10 cellular contexts compared by ENCODE assay signal in the genomic region with DNA sequence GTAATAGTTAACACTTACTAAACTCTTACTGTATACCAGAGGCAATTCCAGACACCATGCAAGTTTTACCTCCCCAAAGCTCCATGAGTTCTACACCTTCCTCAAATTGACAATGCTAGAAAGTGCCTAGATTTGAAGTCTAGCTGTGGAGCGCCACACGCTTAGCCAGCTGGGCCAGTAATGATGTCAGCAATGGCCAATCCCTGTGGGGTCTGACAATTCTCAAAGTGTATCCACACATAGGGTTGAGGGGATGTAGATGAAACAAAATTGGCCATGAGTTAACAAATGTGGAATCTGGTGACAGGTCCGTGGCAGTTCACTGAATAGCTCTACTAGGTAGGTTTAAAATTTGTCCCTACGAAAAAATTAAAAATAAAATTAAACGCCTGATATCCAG. TPM values are rescaled to one million over a fixed set of nuclear protein-coding genes. Genes with fewer than 3 reads are reported as not detected.
A peak's percentile ranks its signal among the peaks of the same experiment; 100 is the strongest.
DNase-seq lines count a peak whose midpoint lies in the region; ATAC-seq and TF ChIP-seq lines count a peak whose summit lies in the region.
"Had no signal": no experiment of that assay in that cellular context is flagged by ENCODE, and none has a peak within 500 bp of the region (broad histone marks: within the 10 kb centered on the region; RNA-seq: fewer than 3 reads in every experiment).

No MANE protein-coding gene starts in this region.

- CTCF ChIA-PET in activated CD4-positive, alpha-beta memory T cell treated with anti-CD3 and anti-CD28 coated beads for 36 hours (lab: Charles Lee), result interaction anchor here (1.1 to 9.3 kb wide), 2 partner anchors 15 to 37 kb away, joined by 6 to 134 read pairs; a partner anchor contains a TSS

- H3K36me3 Mint-ChIP-seq in activated naive CD4-positive, alpha-beta T cell treated with anti-CD3 and anti-CD28 coated beads, Interleukin-2, amount 50 U/mL, for 24 hours, result peaks cover 5% of the 10 kb centered on the region
- peaks cover 14 to 21% of the 10 kb centered on the region in 2 donors for H3K36me3 Mint-ChIP-seq in activated naive CD4-positive, alpha-beta T cell treated with anti-CD3 and anti-CD28 coated beads, Interleukin-2, amount 50 U/mL, for 72 hours
- H3K36me3 Mint-ChIP-seq in activated CD4-positive, alpha-beta memory T cell treated with anti-CD3 and anti-CD28 coated beads for 36 hours, result peaks cover 1% of the 10 kb centered on the region

- no peak overlapping the region for H3K27ac ChIP-seq in thoracic aorta

- H3K9me3 ChIP-seq in thoracic aorta, result no peaks in the 10 kb centered on the region

- POLR2A ChIA-PET in activated CD4-positive, alpha-beta memory T cell treated with anti-CD3 and anti-CD28 coated beads for 36 hours (lab: Charles Lee), result interaction anchor here (1.8 kb wide), 1 partner anchor 37 kb away, joined by 10 read pairs; a partner anchor contains a TSS

- no peaks in the 10 kb centered on the region for H3K27me3 ChIP-seq in thoracic aorta (replicated peaks; ENCODE audit: insufficient read depth)

- TF ChIP-seq CTCF in foreskin fibroblast (IDR thresholded peaks at IDR 0.05; ENCODE audit: low read depth, low read length) (no peak), thoracic aorta (IDR thresholded peaks at IDR 0.05) (no peak)

- H3K4me3 Mint-ChIP-seq in activated naive CD4-positive, alpha-beta T cell treated with anti-CD3 and anti-CD28 coated beads, Interleukin-2, amount 50 U/mL, for 24 hours, result peak overlapping the region; percentile 100
- H3K4me3 Mint-ChIP-seq in activated CD4-positive, alpha-beta memory T cell treated with anti-CD3 and anti-CD28 coated beads for 36 hours, result peak overlapping the region; percentile 100

- intact Hi-C loops in activated CD4-positive, alpha-beta memory T cell treated with anti-CD3 and anti-CD28 coated beads for 36 hours (cut with micrococcal nuclease), result loop anchor here (5.0 kb wide), 1 partner anchor 145 kb away; a partner anchor contains a TSS

- H3K4me3 ChIP-seq in foreskin fibroblast (ENCODE audit: low read depth in 1 of 2, low read length in 2 of 2) (peak overlapping the region; percentile 96 to 97), thoracic aorta (peak overlapping the region; percentile 89)

- peaks cover 29% of the 10 kb centered on the region for H3K4me1 Mint-ChIP-seq in activated naive CD4-positive, alpha-beta T cell treated with anti-CD3 and anti-CD28 coated beads, Interleukin-2, amount 50 U/mL, for 24 hours
- H3K4me1 Mint-ChIP-seq in activated CD4-positive, alpha-beta memory T cell treated with anti-CD3 and anti-CD28 coated beads for 36 hours (ENCODE audit: low read depth), result peaks cover 17% of the 10 kb centered on the region

- no peak for ATAC-seq in activated naive CD4-positive, alpha-beta T cell treated with anti-CD3 and anti-CD28 coated beads, Interleukin-2, amount 50 U/mL, for 72 hours
- no peak for ATAC-seq in thoracic aorta (ENCODE audit: insufficient number of reproducible peaks, low FRiP score, low read depth)
- ATAC-seq in HG03469 (IDR thresholded peaks at IDR 0.05; ENCODE audit: unreplicated experiment), result no peak

- no peaks in the 10 kb centered on the region for H3K36me3 ChIP-seq in thoracic aorta

- H3K27me3 Mint-ChIP-seq in activated naive CD4-positive, alpha-beta T cell treated with anti-CD3 and anti-CD28 coated beads, Interleukin-2, amount 50 U/mL, for 24 hours, result peaks cover 9% of the 10 kb centered on the region
- peaks cover 7% of the 10 kb centered on the region for H3K27me3 Mint-ChIP-seq in activated CD4-positive, alpha-beta memory T cell treated with anti-CD3 and anti-CD28 coated beads for 36 hours

- H3K9me3 Mint-ChIP-seq in activated naive CD4-positive, alpha-beta T cell treated with anti-CD3 and anti-CD28 coated beads, Interleukin-2, amount 50 U/mL, for 24 hours, result no peaks in the 10 kb centered on the region
- H3K9me3 Mint-ChIP-seq in activated naive CD4-positive, alpha-beta T cell treated with anti-CD3 and anti-CD28 coated beads, Interleukin-2, amount 50 U/mL, for 72 hours, result no peaks in the 10 kb centered on the region
- no peaks in the 10 kb centered on the region for H3K9me3 Mint-ChIP-seq in activated CD4-positive, alpha-beta memory T cell treated with anti-CD3 and anti-CD28 coated beads for 36 hours

- no peak for DNase-seq in activated naive CD4-positive, alpha-beta T cell treated with anti-CD3 and anti-CD28 coated beads, Interleukin-2, amount 50 U/mL, for 72 hours (ENCODE audit: low spot score in 2 of 2)
- no peak for DNase-seq in activated CD4-positive, alpha-beta memory T cell treated with anti-CD3 and anti-CD28 coated beads for 36 hours
- DNase-seq in foreskin fibroblast, result no peak
- DNase-seq in thoracic aorta (ENCODE audit: low spot score), result no peak
- no peak for DNase-seq in NCI-H345 (lab: John Stamatoyannopoulos, UW)
- no peak for DNase-seq in retina
- DNase-seq: DMS79, occipital lobe had no signal

- H3K27ac Mint-ChIP-seq in activated naive CD4-positive, alpha-beta T cell treated with anti-CD3 and anti-CD28 coated beads, Interleukin-2, amount 50 U/mL, for 24 hours, result peak overlapping the region; percentile 82
- no peak overlapping the region for H3K27ac Mint-ChIP-seq in activated naive CD4-positive, alpha-beta T cell treated with anti-CD3 and anti-CD28 coated beads, Interleukin-2, amount 50 U/mL, for 72 hours
- H3K27ac Mint-ChIP-seq in activated CD4-positive, alpha-beta memory T cell treated with anti-CD3 and anti-CD28 coated beads for 36 hours, result no peak overlapping the region

- peaks cover 0 to 13% of the 10 kb centered on the region in 2 donors for H3K4me1 ChIP-seq in thoracic aorta (ENCODE audit: control insufficient read depth in 1 of 2, low read depth in 2 of 2)

RNA-seq across cellular contexts. Expression of a gene that starts 1.3 kb away (rescaled TPM):
- total RNA-seq in activated naive CD4-positive, alpha-beta T cell treated with anti-CD3 and anti-CD28 coated beads, Interleukin-2, amount 50 U/mL, for 72 hours, result 10 to 100 TPM in 1 of 2 donors, 1 to 10 TPM in 1; 7.7 to 13.7 TPM
- total RNA-seq in activated CD4-positive, alpha-beta memory T cell treated with anti-CD3 and anti-CD28 coated beads for 36 hours, result 1 to 10 TPM; 6.8 to 6.9 TPM
- total RNA-seq in thoracic aorta, result 10 to 100 TPM in 1 of 2 donors, 1 to 10 TPM in 1; 9.3 to 16.9 TPM

RNA-seq across cellular contexts. Expression of a gene that starts 28.9 kb away (rescaled TPM):
- not detected for total RNA-seq in activated naive CD4-positive, alpha-beta T cell treated with anti-CD3 and anti-CD28 coated beads, Interleukin-2, amount 50 U/mL, for 72 hours
- total RNA-seq in activated CD4-positive, alpha-beta memory T cell treated with anti-CD3 and anti-CD28 coated beads for 36 hours, result not detected
- total RNA-seq in thoracic aorta, result not detected

RNA-seq across cellular contexts. Expression of a gene that starts 36.9 kb away (rescaled TPM):
- 100 to 1,000 TPM; 384 to 461 TPM for total RNA-seq in activated naive CD4-positive, alpha-beta T cell treated with anti-CD3 and anti-CD28 coated beads, Interleukin-2, amount 50 U/mL, for 72 hours
- 100 to 1,000 TPM; 452 TPM for total RNA-seq in activated CD4-positive, alpha-beta memory T cell treated with anti-CD3 and anti-CD28 coated beads for 36 hours
- 100 to 1,000 TPM; 107 to 153 TPM for total RNA-seq in thoracic aorta
